In genomic region chr12:11819643-11820042, GRCh38 we compare ENCODE assay signal across 21 cellular contexts.
"Had no signal": no experiment of that assay in that cellular context is flagged by ENCODE, and none has a peak within 500 bp of the region (broad histone marks: within the 10 kb centered on the region; RNA-seq: fewer than 3 reads in every experiment).

No MANE protein-coding gene starts in this region.

- H3K4me3 ChIP-seq: ascending aorta, esophagus muscularis mucosa, heart right ventricle, left ventricle myocardium inferior, pancreas, psoas muscle, right atrium auricular region, smooth muscle cell, thyroid gland, upper lobe of right lung had no signal

- H3K4me1 ChIP-seq: psoas muscle had no signal

- H3K4me2 ChIP-seq: smooth muscle cell had no signal

- H3K27me3 ChIP-seq: ascending aorta, esophagus muscularis mucosa, foreskin keratinocyte, heart right ventricle, pancreas, right atrium auricular region, thyroid gland, upper lobe of right lung had no signal

- H3K9me3 ChIP-seq: ascending aorta, esophagus muscularis mucosa, heart right ventricle, left ventricle myocardium inferior, pancreas, psoas muscle, right atrium auricular region, thyroid gland, upper lobe of right lung had no signal

- H3K27ac ChIP-seq: ascending aorta, foreskin keratinocyte, heart right ventricle, left ventricle myocardium inferior, pancreas, psoas muscle, right atrium auricular region, thyroid gland, upper lobe of right lung had no signal

- DNase-seq: activated CD4-positive, alpha-beta T cell treated with anti-CD3 and anti-CD28 coated beads for 4 hours; activated CD4-positive, alpha-beta T cell treated with anti-CD3 and anti-CD28 coated beads, Interleukin-2, amount 50 U/mL, for 4 hours; activated effector memory CD4-positive, alpha-beta T cell treated with Interleukin-2 at 50 U/mL for 16 hours; activated naive CD4-positive, alpha-beta T cell treated with Interleukin-2 at 50 U/mL for 16 hours; activated T-cell treated with anti-CD3 and anti-CD28 coated beads for 4 hours; endodermal cell; foreskin keratinocyte; heart right ventricle; left ventricle myocardium inferior; naive thymus-derived CD8-positive, alpha-beta T cell; pancreas; psoas muscle; stimulated activated CD4-positive, alpha-beta T cell treated with anti-CD3 and anti-CD28 coated beads, Interleukin-15, amount 100 ng/mL, for 24 hours; stimulated activated CD4-positive, alpha-beta T cell treated with anti-CD3 and anti-CD28 coated beads, Interleukin-2, amount 100 ng/mL, for 24 hours; stimulated activated naive CD4-positive, alpha-beta T cell; thyroid gland; upper lobe of right lung had no signal

- H3K36me3 ChIP-seq: ascending aorta, esophagus muscularis mucosa, left ventricle myocardium inferior, pancreas, right atrium auricular region, thyroid gland, upper lobe of right lung had no signal
